Comparison of ENCODE assay signal across 9 cellular contexts in the genomic region with DNA sequence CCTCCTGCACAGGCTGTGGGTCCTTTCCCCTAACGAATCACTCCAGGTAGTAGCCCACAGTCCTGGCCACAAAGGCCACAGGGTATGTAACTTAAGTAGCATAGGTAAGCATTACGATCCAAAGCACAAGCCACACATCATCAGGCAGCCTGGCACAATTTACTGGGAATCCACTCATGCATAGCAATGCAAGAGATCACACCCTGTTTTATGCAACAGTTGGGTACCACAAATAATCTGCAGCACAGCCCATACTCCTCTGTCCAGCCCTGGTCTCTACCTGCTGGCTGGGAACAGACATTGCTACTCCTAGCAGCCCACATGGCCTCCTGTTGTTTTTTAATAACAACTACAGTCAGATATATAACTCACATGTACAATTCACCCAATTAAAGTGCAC. TPM values are rescaled to one million over a fixed set of nuclear protein-coding genes. Genes with fewer than 3 reads are reported as not detected.
DNase-seq lines count a peak whose midpoint lies in the region; ATAC-seq, FAIRE-seq and TF ChIP-seq lines count a peak whose summit lies in the region.
"Had no signal": no experiment of that assay in that cellular context is flagged by ENCODE, and none has a peak within 500 bp of the region (broad histone marks: within the 10 kb centered on the region; RNA-seq: fewer than 3 reads in every experiment).

No MANE protein-coding gene starts in this region.

- DNase-seq in NCI-H69 (lab: John Stamatoyannopoulos, UW) (peak; percentile 16), H1 (ENCODE audit: low read depth in 1 of 2, low spot score in 2 of 2) (no peak), sigmoid colon (no peak), iPS-NIHi11 (ENCODE audit: low spot score) (no peak), DMS53 (lab: John Stamatoyannopoulos, UW) (no peak)
- DNase-seq: amniotic stem cell, NCI-H187 treated with DMSO at 0.1 percent for 48 hours had no signal

- no peaks in the 10 kb centered on the region for H3F3A ChIP-seq in DOHH2 (ENCODE audit: control insufficient read depth, insufficient read depth)

- H3K14ac ChIP-seq in H1 (ENCODE audit: insufficient read length), result no peak overlapping the region

- H3K4me1 ChIP-seq in DOHH2 (ENCODE audit: control insufficient read depth, low read length) (peaks cover 56% of the 10 kb centered on the region), H1 (replicated peaks in 1 of 4; ENCODE audit: control insufficient read depth in 3 of 4, insufficient read depth in 4 of 4, low read length in 3 of 4) (peaks cover 0 to 3% (median 2%) of the 10 kb centered on the region in 4 experiments; a peak in 4 of 7 replicates), sigmoid colon (peaks cover 0 to 43% (median 39%) of the 10 kb centered on the region in 4 donors)

- H2BK15ac ChIP-seq in H1 (ENCODE audit: low read length), result no peak overlapping the region

- H3K23ac ChIP-seq in H1 (ENCODE audit: insufficient read length), result no peak overlapping the region

- no peak overlapping the region for H3K9ac ChIP-seq in H1 (replicated peaks in 1 of 4; ENCODE audit: extremely low read depth in 1 of 4, low read depth in 3 of 4, low read length in 3 of 4)

- no peaks in the 10 kb centered on the region for H3K9me2 ChIP-seq in DOHH2 (replicated peaks; ENCODE audit: control insufficient read depth, low read length)

- no peak for ATAC-seq in GM21390 (IDR thresholded peaks at IDR 0.05; ENCODE audit: unreplicated experiment)

- intact Hi-C loops in sigmoid colon (cut with DNase I), result no loop called here

- no peaks in the 10 kb centered on the region for H3K23me2 ChIP-seq in H1 (ENCODE audit: low read depth, low read length)

- no peak for TF ChIP-seq CTCF in DOHH2 (IDR thresholded peaks at IDR 0.05; ENCODE audit: low read depth, low read length, poor library complexity, severe bottlenecking)
- no peak for TF ChIP-seq CTCF in H1 (IDR thresholded peaks at IDR 0.05; ENCODE audit: control extremely low read depth in 1 of 3, insufficient read depth in 1 of 3, low read depth in 1 of 3, low read length in 3 of 3)
- TF ChIP-seq CTCF in sigmoid colon (IDR thresholded peaks at IDR 0.05), result no peak

- H3K4me2 ChIP-seq in DOHH2 (ENCODE audit: low read length), result peak overlapping the region; percentile 37
- H3K4me2 ChIP-seq in H1 (ENCODE audit: insufficient read depth in 1 of 2, low read depth in 2 of 2, low read length in 2 of 2), result no peak overlapping the region

- no peak overlapping the region for H3K56ac ChIP-seq in H1 (replicated peaks; ENCODE audit: insufficient read length, low read depth, low read length)

- no peak overlapping the region for H2BK20ac ChIP-seq in H1 (ENCODE audit: low read length)

- H3K36me3 ChIP-seq in DOHH2 (ENCODE audit: control insufficient read depth, low read length) (no peaks in the 10 kb centered on the region), H1 (ENCODE audit: control insufficient read depth in 2 of 4, insufficient read depth in 4 of 4, low read length in 3 of 4) (no peaks in the 10 kb centered on the region), sigmoid colon (no peaks in the 10 kb centered on the region)

- TF ChIP-seq POLR2A in H1 (IDR thresholded peaks at IDR 0.05; ENCODE audit: control extremely low read depth in 1 of 2, low read depth in 2 of 2, low read length in 2 of 2), result no peak
- TF ChIP-seq POLR2A in sigmoid colon (IDR thresholded peaks at IDR 0.05), result no peak

- no peak overlapping the region for H2AFZ ChIP-seq in H1 (ENCODE audit: low read length)

- H2BK12ac ChIP-seq in H1 (ENCODE audit: low read depth, low read length), result no peak overlapping the region

- TF ChIP-seq EP300 in H1 (IDR thresholded peaks at IDR 0.05; ENCODE audit: borderline replicate concordance in 1 of 2, low read depth in 2 of 2, low read length in 2 of 2), result no peak
- TF ChIP-seq EP300 in sigmoid colon (IDR thresholded peaks at IDR 0.05), result no peak

- H3K4me3 ChIP-seq in DOHH2 (ENCODE audit: low read length), result no peak overlapping the region
- H3K4me3 ChIP-seq in H1 (ENCODE audit: extremely low read depth in 1 of 4, insufficient read depth in 2 of 4, low read depth in 3 of 4, low read length in 4 of 4), result no peak overlapping the region
- no peak overlapping the region for H3K4me3 ChIP-seq in sigmoid colon

- CTCF ChIA-PET in H1 (lab: Charles Lee; ENCODE audit: partially characterized antibody), result interaction anchor here (1.5 kb wide), 1 partner anchor 23 kb away, joined by 4 read pairs; no protein-coding TSS in a partner anchor

- H3K18ac ChIP-seq in H1 (ENCODE audit: extremely low read depth, low read length), result no peak overlapping the region

- H4K5ac ChIP-seq in H1 (ENCODE audit: insufficient read length, low read depth, low read length), result no peak overlapping the region

- H2BK5ac ChIP-seq in H1 (ENCODE audit: low read depth, low read length), result no peak overlapping the region

- H3K79me1 ChIP-seq in H1 (ENCODE audit: low read depth, low read length), result peaks cover 5% of the 10 kb centered on the region

- H3K27ac ChIP-seq in DOHH2 (ENCODE audit: low read depth, low read length) (no peak overlapping the region), H1 (ENCODE audit: low read depth, low read length) (no peak overlapping the region; the same call in 1 of the 2 replicates), sigmoid colon (peak overlapping the region in 3 of 4 donors; percentile 2 to 19 (median 16))

- no peaks in the 10 kb centered on the region for H3K9me3 ChIP-seq in DOHH2 (ENCODE audit: control insufficient read depth, insufficient read depth, low read length)
- no peaks in the 10 kb centered on the region for H3K9me3 ChIP-seq in H1 (ENCODE audit: insufficient read depth in 2 of 2, low read depth in 1 of 2, low read length in 1 of 2)
- no peaks in the 10 kb centered on the region for H3K9me3 ChIP-seq in sigmoid colon

- H4K20me1 ChIP-seq in DOHH2 (ENCODE audit: control insufficient read depth, insufficient read depth, low read depth, low read length), result peaks cover 19% of the 10 kb centered on the region; the same call in 1 of the 2 replicates
- H4K20me1 ChIP-seq in H1 (replicated peaks in 1 of 2; ENCODE audit: control insufficient read depth in 1 of 2, insufficient read depth in 2 of 2, low read length in 2 of 2), result peaks cover 9 to 13% of the 10 kb centered on the region in 2 experiments

- H3K79me2 ChIP-seq in DOHH2 (ENCODE audit: control insufficient read depth, low read length) (peaks cover 40% of the 10 kb centered on the region), H1 (ENCODE audit: control insufficient read depth in 1 of 2, insufficient read depth in 2 of 2, low read length in 2 of 2) (peaks cover 5 to 87% of the 10 kb centered on the region in 2 experiments)

- H3K27me3 ChIP-seq in DOHH2 (ENCODE audit: control insufficient read depth, low read length) (no peaks in the 10 kb centered on the region), H1 (replicated peaks in 1 of 4; ENCODE audit: control insufficient read depth in 3 of 4, extremely low read depth in 1 of 4, insufficient read depth in 3 of 4, low read length in 3 of 4) (no peaks in the 10 kb centered on the region), sigmoid colon (no peaks in the 10 kb centered on the region)

- 97% methylated on average over 2 of the region's 2 CpGs; no CpG with 5 or more reads in 1 of the 2 experiments for WGBS in H1 (ENCODE audit: extremely low coverage in 1 of 2, insufficient coverage in 1 of 2, insufficient read length in 1 of 2, insufficient replicate concordance in 2 of 2, low coverage in 1 of 2, low lambda C conversion rate in 2 of 2, missing lambda C conversion rate in 1 of 2), 2 experiments
- 74 to 88% methylated on average over 2 of the region's 2 CpGs for WGBS in sigmoid colon, 2 donors

- FAIRE-seq in H1 (lab: Jason Lieb, UNC), result no peak

- no peak for TF ChIP-seq RAD21 in H1 (IDR thresholded peaks at IDR 0.05 in 1 of 2, conservative IDR thresholded peaks at IDR 0.05 in 1 of 2; ENCODE audit: low read depth in 2 of 2, low read length in 2 of 2)

- H2AK5ac ChIP-seq in H1 (ENCODE audit: low read depth, low read length), result no peak overlapping the region

- H2BK120ac ChIP-seq in H1 (replicated peaks; ENCODE audit: low read depth, low read length), result no peak overlapping the region

- H4K8ac ChIP-seq in H1 (ENCODE audit: extremely low read depth, insufficient read depth, low read length), result no peak overlapping the region

- peak overlapping the region; percentile 41 for H3K4ac ChIP-seq in H1 (replicated peaks; ENCODE audit: insufficient read length, low read depth, low read length)

- POLR2A ChIA-PET in H1 (lab: Charles Lee; ENCODE audit: partially characterized antibody), result no interaction called here

- H4K91ac ChIP-seq in H1 (replicated peaks; ENCODE audit: insufficient read length, low read length), result no peak overlapping the region

RNA-seq across cellular contexts. Expression of a gene that starts 34.3 kb away (rescaled TPM):
- 47.1 and 51.2 TPM in 2 replicates for total RNA-seq in H1 (2021; fragmentation: NEBNext Ultra II Directional; extraction: Animal tissue kit (Norgen Biotek cat#: 25700))
- polyA plus RNA-seq in H1 (2011; rRNA removed) (8.0 and 10.0 TPM in 2 replicates), sigmoid colon (10 to 100 TPM; 12.0 to 15.0 (median 14.0) TPM)
- polyA plus RNA-seq in H1 (2011; cell fraction: cytosol; rRNA removed), result 12.8 TPM
- polyA plus RNA-seq in H1 (2011; cell fraction: nucleus; rRNA removed), result 10.2 TPM
- polyA plus RNA-seq in H1 (2012, experiment 1 of 2), result 24.5 to 36.3 TPM (median 26.9 TPM) in 4 replicates
- polyA plus RNA-seq in H1 (2012, experiment 2 of 2), result 2.5 TPM
- 33.6 TPM for polyA plus RNA-seq in H1 (2013, experiment 1 of 2)
- 32.5 TPM for polyA plus RNA-seq in H1 (2013, experiment 2 of 2)
- polyA minus RNA-seq in H1 (2011; rRNA and poly(A)+ RNA removed), result 26.2 and 29.4 TPM in 2 replicates
- polyA minus RNA-seq in H1 (2011; cell fraction: cytosol; rRNA and poly(A)+ RNA removed), result 22.1 TPM
- 40.2 TPM for polyA minus RNA-seq in H1 (2011; cell fraction: nucleus; rRNA and poly(A)+ RNA removed)
- total RNA-seq in sigmoid colon, result 10 to 100 TPM; 42.9 to 57.6 (median 56.8) TPM

Comparison
In these comparisons a context has a peak if more than half of its experiments do, and no peak if none do; other contexts are left out.
1. H3K27ac ChIP-seq: peak in sigmoid colon (3 of 4); none in DOHH2 (single experiment) and H1 (single experiment).